20 cellular contexts compared by ENCODE assay signal in genomic region chr10:52636874-52637273, GRCh38.
"Had no signal": no experiment of that assay in that cellular context is flagged by ENCODE, and none has a peak within 500 bp of the region (broad histone marks: within the 10 kb centered on the region; RNA-seq: fewer than 3 reads in every experiment).

No MANE protein-coding gene starts in this region.

- H3K27me3 ChIP-seq: esophagus muscularis mucosa, foreskin keratinocyte, gastroesophageal sphincter, heart right ventricle, left lung had no signal

- H3K27ac ChIP-seq: dorsolateral prefrontal cortex, esophagus muscularis mucosa, foreskin keratinocyte, gastroesophageal sphincter, heart right ventricle, left lung, lower lobe of right lung had no signal

- H3K27ac Mint-ChIP-seq: mesothelial cell of epicardium; naive B cell; naive thymus-derived CD8-positive, alpha-beta T cell had no signal

- H3K36me3 ChIP-seq: esophagus muscularis mucosa, gastroesophageal sphincter, heart right ventricle, left lung, lower lobe of right lung had no signal

- H3K4me3 ChIP-seq: dorsolateral prefrontal cortex, esophagus muscularis mucosa, gastroesophageal sphincter, heart right ventricle, left lung, lower lobe of right lung, mucosa of descending colon had no signal

- H3K27me3 Mint-ChIP-seq: naive B cell; naive thymus-derived CD8-positive, alpha-beta T cell had no signal

- H3K9me3 ChIP-seq: esophagus muscularis mucosa, gastroesophageal sphincter, left lung, mucosa of descending colon had no signal

- H3K4me1 Mint-ChIP-seq: naive B cell; naive thymus-derived CD8-positive, alpha-beta T cell had no signal

- H3K36me3 Mint-ChIP-seq: mesothelial cell of epicardium; naive B cell; naive thymus-derived CD8-positive, alpha-beta T cell had no signal

- ATAC-seq: foreskin keratinocyte; gastroesophageal sphincter; heart right ventricle; left cardiac atrium; left ventricle myocardium superior; naive thymus-derived CD8-positive, alpha-beta T cell had no signal

- H3K4me3 Mint-ChIP-seq: mesothelial cell of epicardium; naive B cell; naive thymus-derived CD8-positive, alpha-beta T cell had no signal

- H3K9me3 Mint-ChIP-seq: naive B cell had no signal

- FAIRE-seq: endothelial cell of umbilical vein, keratinocyte had no signal

- H3K4me1 ChIP-seq: esophagus muscularis mucosa, foreskin keratinocyte, gastroesophageal sphincter, heart right ventricle, left lung, lower lobe of right lung had no signal

- DNase-seq: dermis blood vessel endothelial cell; dorsolateral prefrontal cortex; effector CD4-positive, alpha-beta T cell; effector memory CD4-positive, alpha-beta T cell; heart right ventricle; hippocampal formation; left cardiac atrium; left lung; left ventricle myocardium superior; lower lobe of right lung; mesenchymal stem cell; naive B cell; naive thymus-derived CD8-positive, alpha-beta T cell had no signal
